10 cellular contexts compared by ENCODE assay signal in genomic region chr2:73215254-73215653, GRCh38. TPM values are rescaled to one million over a fixed set of nuclear protein-coding genes. Genes with fewer than 3 reads are reported as not detected.
A peak's percentile ranks its signal among the peaks of the same experiment; 100 is the strongest.
DNase-seq lines count a peak whose midpoint lies in the region; ATAC-seq and TF ChIP-seq lines count a peak whose summit lies in the region.
"Had no signal": no experiment of that assay in that cellular context is flagged by ENCODE, and none has a peak within 500 bp of the region (broad histone marks: within the 10 kb centered on the region; RNA-seq: fewer than 3 reads in every experiment).

No MANE protein-coding gene starts in this region.

- intact Hi-C loops in esophagus muscularis mucosa (cut with DNase I) = loop anchor here (10.0 kb wide), 1 partner anchor 170 kb away; the partner anchor contains the start of gene ALMS1

- H3K4ac ChIP-seq in mesendoderm (ENCODE audit: low read depth, low read length) = no peak overlapping the region

- H3K79me1 ChIP-seq in mesendoderm (ENCODE audit: low read length) = peaks cover 19% of the 10 kb centered on the region

- no peak for ATAC-seq in GM21723 (IDR thresholded peaks at IDR 0.05; ENCODE audit: unreplicated experiment)

- H3K4me1 ChIP-seq in HUES48 (ENCODE audit: control insufficient read depth, insufficient read depth, low read length) (peaks cover 16% of the 10 kb centered on the region; the same call in 1 of the 2 replicates), mesendoderm (ENCODE audit: control insufficient read depth, low read depth, low read length) (no peaks in the 10 kb centered on the region), esophagus muscularis mucosa (peaks cover 4 to 35% (median 27%) of the 10 kb centered on the region in 4 donors)

- H3K9me3 ChIP-seq in AG04450 (ENCODE audit: control insufficient read depth, insufficient read depth, low read length) (no peaks in the 10 kb centered on the region), HUES48 (ENCODE audit: control insufficient read depth, insufficient read depth, low read length) (no peaks in the 10 kb centered on the region), esophagus muscularis mucosa (no peaks in the 10 kb centered on the region)

- no peak overlapping the region for H3K18ac ChIP-seq in mesendoderm (ENCODE audit: low read length)

- H3K4me3 ChIP-seq in AG04450 (ENCODE audit: low read depth, low read length) = peak overlapping the region; percentile 75
- peak overlapping the region; percentile 97 for H3K4me3 ChIP-seq in HUES48 (ENCODE audit: low read depth, low read length)
- no peak overlapping the region for H3K4me3 ChIP-seq in mesendoderm (ENCODE audit: low read length)
- H3K4me3 ChIP-seq in esophagus muscularis mucosa = no peak overlapping the region

- peak overlapping the region; percentile 2 for H3K56ac ChIP-seq in mesendoderm (ENCODE audit: low read length)

- WGBS in mesendoderm (ENCODE audit: extremely low coverage, insufficient coverage, low lambda C conversion rate) = no CpG with 5 or more reads among the region's 4 CpGs
- WGBS in esophagus muscularis mucosa = 76% methylated on average over 4 of the region's 4 CpGs

- POLR2A ChIA-PET in AG04450 (lab: Yijun Ruan, JAX) = interaction anchor here (0.9 to 1.1 kb wide), 3 partner anchors 15 to 19 kb away, joined by 3 read pairs; partner anchors contain the start of genes CCT7 and PRADC1

- peak overlapping the region; percentile 99 for H3K4me3 Mint-ChIP-seq in activated naive CD8-positive, alpha-beta T cell

- no peaks in the 10 kb centered on the region for H3K36me3 Mint-ChIP-seq in activated naive CD8-positive, alpha-beta T cell

- no peak overlapping the region for H3K27ac ChIP-seq in AG04450 (ENCODE audit: low read depth, low read length)
- H3K27ac ChIP-seq in HUES48 (ENCODE audit: low read depth, low read length) = no peak overlapping the region
- no peak overlapping the region for H3K27ac ChIP-seq in mesendoderm (ENCODE audit: low read depth, low read length)
- H3K27ac ChIP-seq in esophagus muscularis mucosa (replicated peaks in 1 of 4) = peak overlapping the region in 1 of 4 donors; percentile 81

- TF ChIP-seq CTCF in AG04450 (IDR thresholded peaks at IDR 0.05; ENCODE audit: low read depth, low read length) = no peak
- no peak for TF ChIP-seq CTCF in esophagus muscularis mucosa (IDR thresholded peaks at IDR 0.05)

- no peak overlapping the region for H3K23ac ChIP-seq in mesendoderm (ENCODE audit: low read length)

- CTCF ChIA-PET in AG04450 (lab: Charles Lee) = interaction anchor here (0.6 to 1.5 kb wide), 6 partner anchors 9 to 326 kb away, joined by 3 to 7 read pairs (median 4); no protein-coding TSS in a partner anchor

- no peak overlapping the region for H2BK5ac ChIP-seq in mesendoderm (ENCODE audit: low read length)

- no peak overlapping the region for H2AK5ac ChIP-seq in mesendoderm (ENCODE audit: low read length)

- H3K36me3 ChIP-seq in HUES48 (ENCODE audit: control insufficient read depth, insufficient read depth, low read length) = peaks cover 12% of the 10 kb centered on the region; the same call in 1 of the 2 replicates
- H3K36me3 ChIP-seq in mesendoderm (ENCODE audit: control insufficient read depth, insufficient read depth, low read length) = no peaks in the 10 kb centered on the region
- peaks cover 0 to 20% (median 15%) of the 10 kb centered on the region in 4 donors for H3K36me3 ChIP-seq in esophagus muscularis mucosa

- no peak overlapping the region for H4K5ac ChIP-seq in mesendoderm (ENCODE audit: low read length)

- DNase-seq in AG04450 (ENCODE audit: low read depth, low spot score) (no peak), mesendoderm (no peak), esophagus muscularis mucosa (ENCODE audit: extremely low spot score) (no peak), NOMO-1 (lab: John Stamatoyannopoulos, UW; ENCODE audit: unreplicated experiment in 2 of 2) (no peak), NCI-H510A treated with DMSO at 0.1 percent for 48 hours (lab: John Stamatoyannopoulos, UW) (no peak)
- DNase-seq: kidney, NCI-H2107 had no signal

- H3K79me2 ChIP-seq in mesendoderm (ENCODE audit: control insufficient read depth, insufficient read depth, low read length) = peaks cover 13% of the 10 kb centered on the region

- H3K27me3 ChIP-seq in AG04450 (ENCODE audit: control insufficient read depth, insufficient read depth, low read length) = no peaks in the 10 kb centered on the region
- H3K27me3 ChIP-seq in HUES48 (ENCODE audit: control insufficient read depth, insufficient read depth, low read length) = no peaks in the 10 kb centered on the region
- H3K27me3 ChIP-seq in mesendoderm (ENCODE audit: insufficient read depth, low read length, poor library complexity) = no peaks in the 10 kb centered on the region
- no peaks in the 10 kb centered on the region for H3K27me3 ChIP-seq in esophagus muscularis mucosa

- H3K4me1 Mint-ChIP-seq in activated naive CD8-positive, alpha-beta T cell (ENCODE audit: low read depth) = peaks cover 38% of the 10 kb centered on the region

- H2BK120ac ChIP-seq in mesendoderm (ENCODE audit: low read depth, low read length) = no peak overlapping the region

- no peak overlapping the region for H2BK15ac ChIP-seq in mesendoderm (replicated peaks; ENCODE audit: low read depth)

- no peak for TF ChIP-seq EP300 in esophagus muscularis mucosa (IDR thresholded peaks at IDR 0.05)

- H3K9ac ChIP-seq in HUES48 (ENCODE audit: low read depth, low read length) (no peak overlapping the region), mesendoderm (ENCODE audit: low read length) (peak overlapping the region; percentile 0)

- H3K27ac Mint-ChIP-seq in activated naive CD8-positive, alpha-beta T cell = peak overlapping the region; percentile 98

- no peaks in the 10 kb centered on the region for H3K9me3 Mint-ChIP-seq in activated naive CD8-positive, alpha-beta T cell (ENCODE audit: low read depth)

- H3K27me3 Mint-ChIP-seq in activated naive CD8-positive, alpha-beta T cell = no peaks in the 10 kb centered on the region

- H3K4me2 ChIP-seq in mesendoderm (ENCODE audit: low read length) = peak overlapping the region; percentile 10

- TF ChIP-seq POLR2A in esophagus muscularis mucosa (IDR thresholded peaks at IDR 0.05; ENCODE audit: low read depth) = no peak

- no peak overlapping the region for H4K8ac ChIP-seq in mesendoderm (ENCODE audit: low read depth, low read length)

RNA-seq across cellular contexts. Expression of gene SMYD5, which starts 1.2 kb away (rescaled TPM):
- polyA plus RNA-seq in AG04450 (2011; rRNA removed) = 10.4 and 13.8 TPM in 2 replicates
- 21.6 and 22.7 TPM in 2 replicates for polyA minus RNA-seq in AG04450 (2011; rRNA and poly(A)+ RNA removed)
- 43.1 TPM for polyA plus RNA-seq in mesendoderm (2013, experiment 1 of 2)
- 42.7 TPM for polyA plus RNA-seq in mesendoderm (2013, experiment 2 of 2)
- 10 to 100 TPM; 12.1 to 19.6 (median 15.4) TPM for total RNA-seq in esophagus muscularis mucosa

RNA-seq across cellular contexts. Expression of gene NOTO, which starts 12.9 kb away (rescaled TPM):
- not detected in 2 replicates for polyA plus RNA-seq in AG04450 (2011; rRNA removed)
- polyA minus RNA-seq in AG04450 (2011; rRNA and poly(A)+ RNA removed) = not detected in 2 replicates
- 0.03 TPM for polyA plus RNA-seq in mesendoderm (2013, experiment 1 of 2)
- 0.01 TPM for polyA plus RNA-seq in mesendoderm (2013, experiment 2 of 2)
- total RNA-seq in esophagus muscularis mucosa = not detected
- total RNA-seq: kidney had no signal

RNA-seq across cellular contexts. Expression of gene PRADC1, which starts 17.8 kb away (rescaled TPM):
- polyA plus RNA-seq in AG04450 (2011; rRNA removed) = 11.6 and 12.0 TPM in 2 replicates
- polyA minus RNA-seq in AG04450 (2011; rRNA and poly(A)+ RNA removed) = 9.1 and 10.9 TPM in 2 replicates
- polyA plus RNA-seq in mesendoderm (2013, experiment 1 of 2) = 5.6 TPM
- 5.6 TPM for polyA plus RNA-seq in mesendoderm (2013, experiment 2 of 2)
- 10 to 100 TPM; 29.0 to 49.0 (median 33.2) TPM for total RNA-seq in esophagus muscularis mucosa

RNA-seq across cellular contexts. Expression of gene CCT7, which starts 18.9 kb away (rescaled TPM):
- 303 and 331 TPM in 2 replicates for polyA plus RNA-seq in AG04450 (2011; rRNA removed)
- polyA minus RNA-seq in AG04450 (2011; rRNA and poly(A)+ RNA removed) = 289 and 344 TPM in 2 replicates
- polyA plus RNA-seq in mesendoderm (2013, experiment 1 of 2) = 657 TPM
- polyA plus RNA-seq in mesendoderm (2013, experiment 2 of 2) = 670 TPM
- total RNA-seq in esophagus muscularis mucosa = 100 to 1,000 TPM; 193 to 244 (median 222) TPM

Comparison
In these comparisons a context has a peak if more than half of its experiments do, and no peak if none do; other contexts are left out.
1. H3K4me3 ChIP-seq: peak in AG04450 (single experiment) and HUES48 (single experiment); none in mesendoderm (single experiment) and esophagus muscularis mucosa (0 of 4).